13 cellular contexts compared by ENCODE assay signal in the genomic region with DNA sequence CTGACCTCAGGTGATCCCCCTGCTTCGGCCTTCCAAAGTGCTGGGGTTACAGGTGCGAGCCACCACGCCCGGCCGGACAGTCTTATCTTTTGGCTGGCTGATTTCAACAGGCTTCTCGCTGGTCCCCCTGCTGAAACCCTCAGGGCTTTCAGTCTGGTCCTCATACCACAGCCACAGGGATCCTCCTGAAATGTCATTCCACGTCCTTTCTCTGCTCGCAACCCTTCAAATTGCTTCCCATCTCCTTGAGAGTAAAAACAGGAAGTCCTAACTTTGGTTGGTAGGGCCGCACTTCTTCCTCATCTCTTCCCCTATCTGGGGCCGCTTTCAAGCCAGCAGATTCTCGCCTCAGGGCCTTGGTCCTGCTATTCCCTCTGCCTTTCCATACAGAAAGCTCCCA. TPM values are rescaled to one million over a fixed set of nuclear protein-coding genes. Genes with fewer than 3 reads are reported as not detected.
DNase-seq lines count a peak whose midpoint lies in the region; ATAC-seq, FAIRE-seq and TF ChIP-seq lines count a peak whose summit lies in the region.
"Had no signal": no experiment of that assay in that cellular context is flagged by ENCODE, and none has a peak within 500 bp of the region (broad histone marks: within the 10 kb centered on the region; RNA-seq: fewer than 3 reads in every experiment).

No MANE protein-coding gene starts in this region.

- CTCF ChIA-PET in CD4-positive, alpha-beta T cell (lab: Charles Lee) = interaction anchor here (1.6 to 4.3 kb wide), 2 partner anchors 36 to 87 kb away, joined by 5 to 47 read pairs; no protein-coding TSS in a partner anchor
- CTCF ChIA-PET in activated CD8-positive, alpha-beta T cell treated with anti-CD3 and anti-CD28 coated beads for 36 hours (lab: Charles Lee) = interaction anchor here (1.7 to 4.3 kb wide), 2 partner anchors 9 to 86 kb away, joined by 8 to 65 read pairs; no protein-coding TSS in a partner anchor

- intact Hi-C loops in CD4-positive, alpha-beta T cell (cut with DNase I, micrococcal nuclease) = loop anchor here (5.0 to 10.0 kb wide), 6 partner anchors 46 to 754 kb away; a partner anchor contains a TSS
- intact Hi-C loops in activated CD8-positive, alpha-beta T cell treated with anti-CD3 and anti-CD28 coated beads for 36 hours (cut with micrococcal nuclease) = no loop called here

- H4K20me1 ChIP-seq in Karpas-422 (ENCODE audit: insufficient read depth, low read depth, low read length) = peaks cover 22% of the 10 kb centered on the region; the same call in 1 of the 2 replicates

- no peak for ATAC-seq in CD4-positive, alpha-beta T cell (ENCODE audit: poor library complexity)
- ATAC-seq in activated CD8-positive, alpha-beta T cell treated with anti-CD3 and anti-CD28 coated beads for 36 hours = no peak
- no peak for ATAC-seq in natural killer cell treated with Interleukin-12 subunit alpha and Interleukin-12 subunit beta and Interleukin-15 and Interleukin-18, amount 100 ng/mL, for 72 hours
- ATAC-seq in GM21447 (IDR thresholded peaks at IDR 0.05; ENCODE audit: unreplicated experiment) = no peak
- ATAC-seq: left colon had no signal

- TF ChIP-seq CTCF in CD4-positive, alpha-beta T cell (IDR thresholded peaks at IDR 0.05) = no peak
- no peak for TF ChIP-seq CTCF in activated CD8-positive, alpha-beta T cell treated with anti-CD3 and anti-CD28 coated beads for 36 hours (IDR thresholded peaks at IDR 0.05)

- peaks cover 33% of the 10 kb centered on the region for H3K79me2 ChIP-seq in Karpas-422 (ENCODE audit: low read length)

- no peaks in the 10 kb centered on the region for H3K27me3 ChIP-seq in CD4-positive, alpha-beta T cell (ENCODE audit: control insufficient read depth, insufficient read depth, low read length)
- H3K27me3 ChIP-seq in Karpas-422 (ENCODE audit: low read length) = no peaks in the 10 kb centered on the region

- H3K36me3 ChIP-seq in Karpas-422 (ENCODE audit: insufficient read depth, low read length) = no peaks in the 10 kb centered on the region

- H3K36me3 Mint-ChIP-seq in CD4-positive, alpha-beta T cell (ENCODE audit: low read depth) = peaks cover 27% of the 10 kb centered on the region
- H3K36me3 Mint-ChIP-seq in activated CD8-positive, alpha-beta T cell treated with anti-CD3 and anti-CD28 coated beads for 36 hours (ENCODE audit: low read depth) = peaks cover 26% of the 10 kb centered on the region
- H3K36me3 Mint-ChIP-seq in natural killer cell treated with Interleukin-12 subunit alpha and Interleukin-12 subunit beta and Interleukin-15 and Interleukin-18, amount 100 ng/mL, for 72 hours = peaks cover 22% of the 10 kb centered on the region

- H3K9ac ChIP-seq in Karpas-422 (ENCODE audit: low read length) = no peak overlapping the region
- H3K9ac ChIP-seq: parathyroid adenoma had no signal

- H3K9me3 Mint-ChIP-seq in CD4-positive, alpha-beta T cell = no peaks in the 10 kb centered on the region
- no peaks in the 10 kb centered on the region for H3K9me3 Mint-ChIP-seq in activated CD8-positive, alpha-beta T cell treated with anti-CD3 and anti-CD28 coated beads for 36 hours
- H3K9me3 Mint-ChIP-seq in natural killer cell treated with Interleukin-12 subunit alpha and Interleukin-12 subunit beta and Interleukin-15 and Interleukin-18, amount 100 ng/mL, for 72 hours = no peaks in the 10 kb centered on the region

- no peak for FAIRE-seq in urothelium cell line (lab: Jason Lieb, UNC)
- FAIRE-seq: frontal cortex had no signal

- H3K4me3 Mint-ChIP-seq in CD4-positive, alpha-beta T cell = peak overlapping the region; percentile 92
- peak overlapping the region; percentile 81 for H3K4me3 Mint-ChIP-seq in activated CD8-positive, alpha-beta T cell treated with anti-CD3 and anti-CD28 coated beads for 36 hours
- H3K4me3 Mint-ChIP-seq in natural killer cell treated with Interleukin-12 subunit alpha and Interleukin-12 subunit beta and Interleukin-15 and Interleukin-18, amount 100 ng/mL, for 72 hours = peak overlapping the region; percentile 86

- POLR2A ChIA-PET in CD4-positive, alpha-beta T cell (lab: Charles Lee) = interaction anchor here (0.7 to 3.8 kb wide), 2 partner anchors 12 to 305 kb away, joined by 4 to 58 read pairs; no protein-coding TSS in a partner anchor
- POLR2A ChIA-PET in activated CD8-positive, alpha-beta T cell treated with anti-CD3 and anti-CD28 coated beads for 36 hours (lab: Charles Lee) = no interaction called here

- no peak overlapping the region for H3K27ac Mint-ChIP-seq in CD4-positive, alpha-beta T cell
- no peak overlapping the region for H3K27ac Mint-ChIP-seq in activated CD8-positive, alpha-beta T cell treated with anti-CD3 and anti-CD28 coated beads for 36 hours
- H3K27ac Mint-ChIP-seq in natural killer cell treated with Interleukin-12 subunit alpha and Interleukin-12 subunit beta and Interleukin-15 and Interleukin-18, amount 100 ng/mL, for 72 hours = peak overlapping the region; percentile 79 to 90

- H3K9me2 ChIP-seq in Karpas-422 (replicated peaks; ENCODE audit: insufficient read depth, low read length) = no peaks in the 10 kb centered on the region

- DNase-seq in CD4-positive, alpha-beta T cell = no peak
- no peak for DNase-seq in Karpas-422
- no peak for DNase-seq in activated CD8-positive, alpha-beta T cell treated with anti-CD3 and anti-CD28 coated beads for 36 hours
- no peak for DNase-seq in natural killer cell treated with Interleukin-12 subunit alpha and Interleukin-12 subunit beta and Interleukin-15 and Interleukin-18, amount 100 ng/mL, for 72 hours (ENCODE audit: low spot score)
- no peak for DNase-seq in urothelium cell line (ENCODE audit: low spot score)
- no peak for DNase-seq in stimulated activated CD4-positive, alpha-beta T cell treated with anti-CD3 and anti-CD28 coated beads, Interleukin-2, amount 100 ng/mL, for 24 hours
- no peak for DNase-seq in NCI-H1092 (lab: John Stamatoyannopoulos, UW)
- DNase-seq: left colon; NCI-H187 treated with DMSO at 0.1 percent for 48 hours; stimulated activated CD4-positive, alpha-beta T cell treated with anti-CD3 and anti-CD28 coated beads, Interleukin-4, amount 100 ng/mL, for 24 hours had no signal

- H3K9me3 ChIP-seq in CD4-positive, alpha-beta T cell (ENCODE audit: control insufficient read depth, low read length) = no peaks in the 10 kb centered on the region
- no peaks in the 10 kb centered on the region for H3K9me3 ChIP-seq in Karpas-422 (ENCODE audit: low read length)

- peak overlapping the region; percentile 69; the same call in 1 of the 2 replicates for H2AFZ ChIP-seq in Karpas-422 (ENCODE audit: low read length)

- H3K4me1 Mint-ChIP-seq in CD4-positive, alpha-beta T cell (ENCODE audit: low read depth) = peaks cover 36% of the 10 kb centered on the region
- peaks cover 27% of the 10 kb centered on the region for H3K4me1 Mint-ChIP-seq in activated CD8-positive, alpha-beta T cell treated with anti-CD3 and anti-CD28 coated beads for 36 hours (ENCODE audit: low read depth)
- H3K4me1 Mint-ChIP-seq in natural killer cell treated with Interleukin-12 subunit alpha and Interleukin-12 subunit beta and Interleukin-15 and Interleukin-18, amount 100 ng/mL, for 72 hours (ENCODE audit: low read depth in 2 of 2) = peaks cover 33 to 43% of the 10 kb centered on the region in 2 donors

- H3K4me3 ChIP-seq in Karpas-422 (ENCODE audit: low read length) = no peak overlapping the region

- no peak overlapping the region for H3K27ac ChIP-seq in CD4-positive, alpha-beta T cell (ENCODE audit: low read depth, low read length)
- H3K27ac ChIP-seq in Karpas-422 (ENCODE audit: low read length) = no peak overlapping the region
- H3K27ac ChIP-seq: parathyroid adenoma had no signal

- H3K4me2 ChIP-seq in Karpas-422 (ENCODE audit: low read depth, low read length, poor library complexity, severe bottlenecking) = peak overlapping the region; percentile 84

- peaks cover 29% of the 10 kb centered on the region for H3K4me1 ChIP-seq in Karpas-422 (ENCODE audit: low read length)

- H3K27me3 Mint-ChIP-seq in CD4-positive, alpha-beta T cell = no peaks in the 10 kb centered on the region
- H3K27me3 Mint-ChIP-seq in activated CD8-positive, alpha-beta T cell treated with anti-CD3 and anti-CD28 coated beads for 36 hours = no peaks in the 10 kb centered on the region
- H3K27me3 Mint-ChIP-seq in natural killer cell treated with Interleukin-12 subunit alpha and Interleukin-12 subunit beta and Interleukin-15 and Interleukin-18, amount 100 ng/mL, for 72 hours = no peaks in the 10 kb centered on the region

RNA-seq across cellular contexts. Expression of a gene that starts 1.4 kb away (rescaled TPM):
- total RNA-seq in CD4-positive, alpha-beta T cell = 10 to 100 TPM; 44.8 to 45.3 TPM
- total RNA-seq in Karpas-422 (2014; rRNA removed; shearing (Covaris generic); ENCODE audit: low replicate concordance) = 45.5 and 89.3 TPM in 2 replicates
- 100 to 1,000 TPM; 119 to 120 TPM for total RNA-seq in activated CD8-positive, alpha-beta T cell treated with anti-CD3 and anti-CD28 coated beads for 36 hours
- total RNA-seq in natural killer cell treated with Interleukin-12 subunit alpha and Interleukin-12 subunit beta and Interleukin-15 and Interleukin-18, amount 100 ng/mL, for 72 hours = 100 to 1,000 TPM; 139 to 146 TPM

Comparison
In these comparisons a context has a peak if more than half of its experiments do, and no peak if none do; other contexts are left out.
1. H3K27ac Mint-ChIP-seq: peak in natural killer cell treated with Interleukin-12 subunit alpha and Interleukin-12 subunit beta and Interleukin-15 and Interleukin-18, amount 100 ng/mL, for 72 hours (2 of 2); none in CD4-positive, alpha-beta T cell (single experiment) and activated CD8-positive, alpha-beta T cell treated with anti-CD3 and anti-CD28 coated beads for 36 hours (single experiment).
2. Peak in every context shown above with its lines, with median percentiles within 50 percentile points of each other: H3K4me3 Mint-ChIP-seq.